13 cellular contexts compared by ENCODE assay signal in the genomic region with DNA sequence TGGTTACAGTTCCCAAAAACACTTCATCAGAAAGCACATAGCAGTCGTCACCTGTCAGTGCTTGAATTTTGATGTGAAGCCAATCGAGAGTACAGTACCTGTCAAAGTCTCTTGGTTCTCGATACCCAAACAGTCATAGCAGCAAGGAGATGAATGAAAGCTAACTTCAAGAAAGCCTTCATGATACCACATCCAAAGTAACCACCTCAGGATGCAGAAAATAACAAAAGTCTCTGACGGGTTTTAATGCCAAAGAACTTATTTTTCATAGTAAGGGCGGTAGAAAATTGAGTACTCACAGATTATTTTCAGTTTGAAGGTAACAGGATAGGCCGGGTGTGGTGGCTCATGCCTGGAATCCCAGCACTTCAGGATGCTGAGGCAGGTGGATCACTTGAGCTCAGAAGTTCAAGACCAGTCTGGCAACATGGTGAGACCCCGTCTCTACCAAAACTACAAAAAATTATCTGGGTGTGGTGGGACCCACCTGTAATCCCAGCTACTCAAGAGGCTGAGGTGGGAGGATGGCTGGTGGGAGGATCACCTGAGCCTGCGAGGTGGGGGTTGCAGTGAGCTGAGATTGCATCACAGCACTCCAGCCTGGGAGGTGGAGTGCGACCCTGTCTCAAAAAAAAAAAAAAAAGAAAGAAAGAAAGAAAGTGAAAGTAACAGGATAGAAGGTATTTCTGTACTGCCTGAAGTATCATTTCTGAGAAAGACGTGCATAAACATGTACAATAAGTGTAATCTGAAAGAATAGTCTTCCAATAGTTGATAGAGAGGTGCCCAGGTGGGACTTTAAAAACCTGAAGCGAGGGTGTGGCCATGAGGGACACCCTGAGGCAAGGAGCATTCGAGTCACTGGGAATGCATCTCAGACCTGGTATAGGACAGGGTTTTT. TPM values are rescaled to one million over a fixed set of nuclear protein-coding genes. Genes with fewer than 3 reads are reported as not detected.
A peak's percentile ranks its signal among the peaks of the same experiment; 100 is the strongest.
DNase-seq lines count a peak whose midpoint lies in the region; ATAC-seq lines count a peak whose summit lies in the region.
"Had no signal": no experiment of that assay in that cellular context is flagged by ENCODE, and none has a peak within 500 bp of the region (broad histone marks: within the 10 kb centered on the region; RNA-seq: fewer than 3 reads in every experiment).

No MANE protein-coding gene starts in this region.

- DNase-seq in activated CD8-positive, alpha-beta memory T cell treated with anti-CD3 and anti-CD28 coated beads for 24 hours, result peak; percentile 66
- DNase-seq in activated CD8-positive, alpha-beta memory T cell treated with anti-CD3 and anti-CD28 coated beads, Interleukin-2, amount 50 U/mL, for 48 hours, result no peak
- no peak for DNase-seq in activated CD8-positive, alpha-beta T cell treated with anti-CD3 and anti-CD28 coated beads, Interleukin-2, amount 10 ng/mL, durations not matched to agents 7 days and 5 days
- DNase-seq in effector memory CD4-positive, alpha-beta T cell, result peak in 1 of 3 donors; percentile 22
- no peak for DNase-seq in stimulated activated naive CD8-positive, alpha-beta T cell treated with anti-CD3 and anti-CD28 coated beads, Interleukin-15, Interleukin-2, amounts not matched to agents 100 U/mL and 50 U/mL, for 24 hours
- no peak for DNase-seq in pons (ENCODE audit: low spot score)
- no peak for DNase-seq in left colon
- DNase-seq: ACHN, glutamatergic neuron, Kasumi-1, testis had no signal

- H3K27ac ChIP-seq in effector memory CD4-positive, alpha-beta T cell (ENCODE audit: insufficient read depth, low read length, poor library complexity, severe bottlenecking), result peak overlapping the region; percentile 80
- H3K27ac ChIP-seq: prostate gland, testis had no signal

- intact Hi-C loops in left colon (cut with DNase I, micrococcal nuclease), result no loop called here

- peak overlapping the region; percentile 50 for H3K4me3 ChIP-seq in effector memory CD4-positive, alpha-beta T cell (ENCODE audit: insufficient read depth, low read depth, low read length, poor library complexity, severe bottlenecking)
- H3K4me3 ChIP-seq: prostate gland, testis had no signal

- CTCF ChIA-PET in activated CD8-positive, alpha-beta T cell treated with anti-CD3 and anti-CD28 coated beads, Interleukin-2, amount 10 ng/mL, durations not matched to agents 7 days and 5 days (lab: Charles Lee), result interaction anchor here (1.0 to 1.3 kb wide), 2 partner anchors 15 to 40 kb away, joined by 4 to 6 read pairs; partner anchors contain the start of gene MFSD11

- H3K36me3 ChIP-seq in effector memory CD4-positive, alpha-beta T cell (ENCODE audit: control insufficient read depth, insufficient read depth, low read length), result peaks cover 6% of the 10 kb centered on the region
- H3K36me3 ChIP-seq: prostate gland had no signal

- H3K9me3 Mint-ChIP-seq in activated CD8-positive, alpha-beta T cell treated with anti-CD3 and anti-CD28 coated beads, Interleukin-2, amount 10 ng/mL, durations not matched to agents 7 days and 5 days (ENCODE audit: insufficient read depth), result no peaks in the 10 kb centered on the region

- peaks cover 20% of the 10 kb centered on the region for H3K4me1 ChIP-seq in effector memory CD4-positive, alpha-beta T cell (ENCODE audit: control insufficient read depth, insufficient read depth, low read length, poor library complexity, severe bottlenecking)
- H3K4me1 ChIP-seq: prostate gland, testis had no signal

- no peaks in the 10 kb centered on the region for H3K9me3 ChIP-seq in effector memory CD4-positive, alpha-beta T cell (ENCODE audit: control insufficient read depth, low read length)
- H3K9me3 ChIP-seq: prostate gland, testis had no signal

- peaks cover 37% of the 10 kb centered on the region for H3K36me3 Mint-ChIP-seq in activated CD8-positive, alpha-beta T cell treated with anti-CD3 and anti-CD28 coated beads, Interleukin-2, amount 10 ng/mL, durations not matched to agents 7 days and 5 days (ENCODE audit: low read depth)

- H3K4me3 Mint-ChIP-seq in activated CD8-positive, alpha-beta T cell treated with anti-CD3 and anti-CD28 coated beads, Interleukin-2, amount 10 ng/mL, durations not matched to agents 7 days and 5 days, result peak overlapping the region; percentile 85

- no peaks in the 10 kb centered on the region for H3K27me3 Mint-ChIP-seq in activated CD8-positive, alpha-beta T cell treated with anti-CD3 and anti-CD28 coated beads, Interleukin-2, amount 10 ng/mL, durations not matched to agents 7 days and 5 days (ENCODE audit: low read depth)

- H3K27ac Mint-ChIP-seq in activated CD8-positive, alpha-beta T cell treated with anti-CD3 and anti-CD28 coated beads, Interleukin-2, amount 10 ng/mL, durations not matched to agents 7 days and 5 days, result peak overlapping the region; percentile 96

- H3K27me3 ChIP-seq in effector memory CD4-positive, alpha-beta T cell (replicated peaks; ENCODE audit: control insufficient read depth, insufficient read depth, low read length, poor library complexity, severe bottlenecking), result no peaks in the 10 kb centered on the region
- H3K27me3 ChIP-seq: testis had no signal

- POLR2A ChIA-PET in activated CD8-positive, alpha-beta T cell treated with anti-CD3 and anti-CD28 coated beads, Interleukin-2, amount 10 ng/mL, durations not matched to agents 7 days and 5 days (lab: Charles Lee), result interaction anchor here (1.2 to 2.5 kb wide), 2 partner anchors 15 to 26 kb away, joined by 6 to 37 read pairs; partner anchors contain the start of genes MFSD11 and SRSF2

- peaks cover 23% of the 10 kb centered on the region for H3K4me1 Mint-ChIP-seq in activated CD8-positive, alpha-beta T cell treated with anti-CD3 and anti-CD28 coated beads, Interleukin-2, amount 10 ng/mL, durations not matched to agents 7 days and 5 days (ENCODE audit: low read depth)

- peak; percentile 63 for ATAC-seq in activated CD8-positive, alpha-beta T cell treated with anti-CD3 and anti-CD28 coated beads, Interleukin-2, amount 10 ng/mL, durations not matched to agents 7 days and 5 days
- peak; percentile 14 for ATAC-seq in stimulated activated naive CD8-positive, alpha-beta T cell treated with anti-CD3 and anti-CD28 coated beads, Interleukin-15, Interleukin-2, amounts not matched to agents 100 U/mL and 50 U/mL, for 24 hours
- ATAC-seq in HG02678 (IDR thresholded peaks at IDR 0.05; ENCODE audit: unreplicated experiment) (no peak), left colon (no peak)

RNA-seq across cellular contexts. Expression of gene MFSD11, which starts 15.4 kb away (rescaled TPM):
- total RNA-seq in activated CD8-positive, alpha-beta T cell treated with anti-CD3 and anti-CD28 coated beads, Interleukin-2, amount 10 ng/mL, durations not matched to agents 7 days and 5 days, result 10 to 100 TPM; 22.1 to 22.8 TPM
- total RNA-seq in left colon, result 10 to 100 TPM; 39.1 to 43.0 TPM

RNA-seq across cellular contexts. Expression of gene SRSF2, which starts 16.2 kb away (rescaled TPM):
- total RNA-seq in activated CD8-positive, alpha-beta T cell treated with anti-CD3 and anti-CD28 coated beads, Interleukin-2, amount 10 ng/mL, durations not matched to agents 7 days and 5 days, result 100 to 1,000 TPM; 420 to 444 TPM
- 100 to 1,000 TPM; 138 to 156 TPM for total RNA-seq in left colon

RNA-seq across cellular contexts. Expression of gene METTL23, which starts 26.7 kb away (rescaled TPM):
- total RNA-seq in activated CD8-positive, alpha-beta T cell treated with anti-CD3 and anti-CD28 coated beads, Interleukin-2, amount 10 ng/mL, durations not matched to agents 7 days and 5 days, result 10 to 100 TPM; 39.6 to 44.7 TPM
- total RNA-seq in left colon, result 10 to 100 TPM; 23.4 to 25.0 TPM

RNA-seq across cellular contexts. Expression of gene JMJD6, which starts 26.9 kb away (rescaled TPM):
- total RNA-seq in activated CD8-positive, alpha-beta T cell treated with anti-CD3 and anti-CD28 coated beads, Interleukin-2, amount 10 ng/mL, durations not matched to agents 7 days and 5 days, result 10 to 100 TPM; 59.3 to 61.2 TPM
- total RNA-seq in left colon, result 10 to 100 TPM; 27.2 to 31.3 TPM

RNA-seq across cellular contexts. Expression of gene MXRA7, which starts 42.5 kb away (rescaled TPM):
- total RNA-seq in activated CD8-positive, alpha-beta T cell treated with anti-CD3 and anti-CD28 coated beads, Interleukin-2, amount 10 ng/mL, durations not matched to agents 7 days and 5 days, result 10 to 100 TPM; 12.4 to 13.3 TPM
- 10 to 100 TPM; 12.0 to 37.2 TPM for total RNA-seq in left colon

Comparison
In these comparisons a context has a peak if more than half of its experiments do, and no peak if none do; other contexts are left out.
1. ATAC-seq: peak in activated CD8-positive, alpha-beta T cell treated with anti-CD3 and anti-CD28 coated beads, Interleukin-2, amount 10 ng/mL, durations not matched to agents 7 days and 5 days (single experiment) and stimulated activated naive CD8-positive, alpha-beta T cell treated with anti-CD3 and anti-CD28 coated beads, Interleukin-15, Interleukin-2, amounts not matched to agents 100 U/mL and 50 U/mL, for 24 hours (single experiment); none in HG02678 (single experiment) and left colon (single experiment).